ENCODE assay signal across 1 cellular context in the genomic region with DNA sequence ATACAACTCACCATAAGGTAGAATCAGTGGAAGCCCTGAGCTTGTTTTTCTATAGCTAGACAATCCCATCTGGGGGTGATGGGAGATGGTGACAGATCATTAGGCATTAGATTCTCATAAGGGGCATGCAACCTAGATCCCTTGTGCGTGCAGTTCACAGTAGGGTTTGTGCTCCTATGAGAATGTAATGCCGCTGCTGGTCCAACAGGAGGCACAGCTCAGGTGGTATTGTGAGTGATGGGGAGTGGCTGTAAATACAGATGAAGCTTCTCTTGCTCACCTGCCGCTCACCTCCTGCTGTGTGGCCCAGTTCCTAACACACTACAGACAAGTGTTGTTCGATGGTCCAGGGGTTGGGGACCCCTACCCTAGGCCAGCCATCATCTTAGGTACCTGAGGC.
TF ChIP-seq lines count a peak whose summit lies in the region.

No MANE protein-coding gene starts in this region.

TF ChIP-seq in GM23338, 12 proteins besides CTCF, POLR2A, EP300 and RAD21 (continued from another document):
- TF ChIP-seq, protein P1, sequence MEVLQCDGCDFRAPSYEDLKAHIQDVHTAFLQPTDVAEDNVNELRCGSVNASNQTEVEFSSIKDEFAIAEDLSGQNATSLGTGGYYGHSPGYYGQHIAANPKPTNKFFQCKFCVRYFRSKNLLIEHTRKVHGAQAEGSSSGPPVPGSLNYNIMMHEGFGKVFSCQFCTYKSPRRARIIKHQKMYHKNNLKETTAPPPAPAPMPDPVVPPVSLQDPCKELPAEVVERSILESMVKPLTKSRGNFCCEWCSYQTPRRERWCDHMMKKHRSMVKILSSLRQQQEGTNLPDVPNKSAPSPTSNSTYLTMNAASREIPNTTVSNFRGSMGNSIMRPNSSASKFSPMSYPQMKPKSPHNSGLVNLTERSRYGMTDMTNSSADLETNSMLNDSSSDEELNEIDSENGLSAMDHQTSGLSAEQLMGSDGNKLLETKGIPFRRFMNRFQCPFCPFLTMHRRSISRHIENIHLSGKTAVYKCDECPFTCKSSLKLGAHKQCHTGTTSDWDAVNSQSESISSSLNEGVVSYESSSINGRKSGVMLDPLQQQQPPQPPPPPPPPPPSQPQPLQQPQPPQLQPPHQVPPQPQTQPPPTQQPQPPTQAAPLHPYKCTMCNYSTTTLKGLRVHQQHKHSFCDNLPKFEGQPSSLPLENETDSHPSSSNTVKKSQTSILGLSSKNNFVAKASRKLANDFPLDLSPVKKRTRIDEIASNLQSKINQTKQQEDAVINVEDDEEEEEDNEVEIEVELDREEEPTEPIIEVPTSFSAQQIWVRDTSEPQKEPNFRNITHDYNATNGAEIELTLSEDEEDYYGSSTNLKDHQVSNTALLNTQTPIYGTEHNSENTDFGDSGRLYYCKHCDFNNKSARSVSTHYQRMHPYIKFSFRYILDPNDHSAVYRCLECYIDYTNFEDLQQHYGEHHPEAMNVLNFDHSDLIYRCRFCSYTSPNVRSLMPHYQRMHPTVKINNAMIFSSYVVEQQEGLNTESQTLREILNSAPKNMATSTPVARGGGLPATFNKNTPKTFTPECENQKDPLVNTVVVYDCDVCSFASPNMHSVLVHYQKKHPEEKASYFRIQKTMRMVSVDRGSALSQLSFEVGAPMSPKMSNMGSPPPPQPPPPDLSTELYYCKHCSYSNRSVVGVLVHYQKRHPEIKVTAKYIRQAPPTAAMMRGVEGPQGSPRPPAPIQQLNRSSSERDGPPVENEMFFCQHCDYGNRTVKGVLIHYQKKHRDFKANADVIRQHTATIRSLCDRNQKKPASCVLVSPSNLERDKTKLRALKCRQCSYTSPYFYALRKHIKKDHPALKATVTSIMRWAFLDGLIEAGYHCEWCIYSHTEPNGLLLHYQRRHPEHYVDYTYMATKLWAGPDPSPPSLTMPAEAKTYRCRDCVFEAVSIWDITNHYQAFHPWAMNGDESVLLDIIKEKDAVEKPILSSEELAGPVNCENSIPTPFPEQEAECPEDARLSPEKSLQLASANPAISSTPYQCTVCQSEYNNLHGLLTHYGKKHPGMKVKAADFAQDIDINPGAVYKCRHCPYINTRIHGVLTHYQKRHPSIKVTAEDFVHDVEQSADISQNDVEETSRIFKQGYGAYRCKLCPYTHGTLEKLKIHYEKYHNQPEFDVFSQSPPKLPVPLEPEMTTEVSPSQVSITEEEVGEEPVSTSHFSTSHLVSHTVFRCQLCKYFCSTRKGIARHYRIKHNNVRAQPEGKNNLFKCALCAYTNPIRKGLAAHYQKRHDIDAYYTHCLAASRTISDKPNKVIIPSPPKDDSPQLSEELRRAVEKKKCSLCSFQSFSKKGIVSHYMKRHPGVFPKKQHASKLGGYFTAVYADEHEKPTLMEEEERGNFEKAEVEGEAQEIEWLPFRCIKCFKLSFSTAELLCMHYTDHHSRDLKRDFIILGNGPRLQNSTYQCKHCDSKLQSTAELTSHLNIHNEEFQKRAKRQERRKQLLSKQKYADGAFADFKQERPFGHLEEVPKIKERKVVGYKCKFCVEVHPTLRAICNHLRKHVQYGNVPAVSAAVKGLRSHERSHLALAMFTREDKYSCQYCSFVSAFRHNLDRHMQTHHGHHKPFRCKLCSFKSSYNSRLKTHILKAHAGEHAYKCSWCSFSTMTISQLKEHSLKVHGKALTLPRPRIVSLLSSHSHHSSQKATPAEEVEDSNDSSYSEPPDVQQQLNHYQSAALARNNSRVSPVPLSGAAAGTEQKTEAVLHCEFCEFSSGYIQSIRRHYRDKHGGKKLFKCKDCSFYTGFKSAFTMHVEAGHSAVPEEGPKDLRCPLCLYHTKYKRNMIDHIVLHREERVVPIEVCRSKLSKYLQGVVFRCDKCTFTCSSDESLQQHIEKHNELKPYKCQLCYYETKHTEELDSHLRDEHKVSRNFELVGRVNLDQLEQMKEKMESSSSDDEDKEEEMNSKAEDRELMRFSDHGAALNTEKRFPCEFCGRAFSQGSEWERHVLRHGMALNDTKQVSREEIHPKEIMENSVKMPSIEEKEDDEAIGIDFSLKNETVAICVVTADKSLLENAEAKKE (CRISPR knock-in tag; IDR thresholded peaks at IDR 0.05), result no peak
- TF ChIP-seq, protein P2, sequence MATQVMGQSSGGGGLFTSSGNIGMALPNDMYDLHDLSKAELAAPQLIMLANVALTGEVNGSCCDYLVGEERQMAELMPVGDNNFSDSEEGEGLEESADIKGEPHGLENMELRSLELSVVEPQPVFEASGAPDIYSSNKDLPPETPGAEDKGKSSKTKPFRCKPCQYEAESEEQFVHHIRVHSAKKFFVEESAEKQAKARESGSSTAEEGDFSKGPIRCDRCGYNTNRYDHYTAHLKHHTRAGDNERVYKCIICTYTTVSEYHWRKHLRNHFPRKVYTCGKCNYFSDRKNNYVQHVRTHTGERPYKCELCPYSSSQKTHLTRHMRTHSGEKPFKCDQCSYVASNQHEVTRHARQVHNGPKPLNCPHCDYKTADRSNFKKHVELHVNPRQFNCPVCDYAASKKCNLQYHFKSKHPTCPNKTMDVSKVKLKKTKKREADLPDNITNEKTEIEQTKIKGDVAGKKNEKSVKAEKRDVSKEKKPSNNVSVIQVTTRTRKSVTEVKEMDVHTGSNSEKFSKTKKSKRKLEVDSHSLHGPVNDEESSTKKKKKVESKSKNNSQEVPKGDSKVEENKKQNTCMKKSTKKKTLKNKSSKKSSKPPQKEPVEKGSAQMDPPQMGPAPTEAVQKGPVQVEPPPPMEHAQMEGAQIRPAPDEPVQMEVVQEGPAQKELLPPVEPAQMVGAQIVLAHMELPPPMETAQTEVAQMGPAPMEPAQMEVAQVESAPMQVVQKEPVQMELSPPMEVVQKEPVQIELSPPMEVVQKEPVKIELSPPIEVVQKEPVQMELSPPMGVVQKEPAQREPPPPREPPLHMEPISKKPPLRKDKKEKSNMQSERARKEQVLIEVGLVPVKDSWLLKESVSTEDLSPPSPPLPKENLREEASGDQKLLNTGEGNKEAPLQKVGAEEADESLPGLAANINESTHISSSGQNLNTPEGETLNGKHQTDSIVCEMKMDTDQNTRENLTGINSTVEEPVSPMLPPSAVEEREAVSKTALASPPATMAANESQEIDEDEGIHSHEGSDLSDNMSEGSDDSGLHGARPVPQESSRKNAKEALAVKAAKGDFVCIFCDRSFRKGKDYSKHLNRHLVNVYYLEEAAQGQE (IDR thresholded peaks at IDR 0.05; ENCODE audit: unreplicated experiment), result no peak
- TF ChIP-seq ZNF114 (CRISPR knock-in tag; IDR thresholded peaks at IDR 0.05), result no peak
